1 cellular context compared by ENCODE assay signal in the genomic region with DNA sequence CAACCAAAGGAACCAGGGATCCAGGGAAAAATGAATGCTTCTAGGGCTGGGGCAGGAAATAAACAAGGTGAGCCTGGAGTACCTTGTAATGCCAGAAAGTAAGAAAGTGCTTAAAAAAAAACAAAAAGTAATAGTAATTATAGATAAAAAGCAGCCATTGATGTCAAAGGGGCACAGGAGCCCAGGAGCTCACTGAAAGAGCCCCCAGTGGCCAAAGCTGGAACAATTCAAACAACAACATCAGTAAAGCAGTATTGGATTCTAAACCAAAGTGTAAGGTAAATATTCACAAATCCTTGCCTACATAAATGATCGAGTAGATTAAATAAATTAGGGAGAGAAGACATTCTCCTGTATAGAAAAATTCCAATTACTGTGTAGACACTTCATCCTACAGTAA.
TF ChIP-seq lines count a peak whose summit lies in the region.

No MANE protein-coding gene starts in this region.

TF ChIP-seq in HCT116, 20 proteins besides CTCF, POLR2A, EP300 and RAD21 (continued from another document):
- TF ChIP-seq, protein P1, sequence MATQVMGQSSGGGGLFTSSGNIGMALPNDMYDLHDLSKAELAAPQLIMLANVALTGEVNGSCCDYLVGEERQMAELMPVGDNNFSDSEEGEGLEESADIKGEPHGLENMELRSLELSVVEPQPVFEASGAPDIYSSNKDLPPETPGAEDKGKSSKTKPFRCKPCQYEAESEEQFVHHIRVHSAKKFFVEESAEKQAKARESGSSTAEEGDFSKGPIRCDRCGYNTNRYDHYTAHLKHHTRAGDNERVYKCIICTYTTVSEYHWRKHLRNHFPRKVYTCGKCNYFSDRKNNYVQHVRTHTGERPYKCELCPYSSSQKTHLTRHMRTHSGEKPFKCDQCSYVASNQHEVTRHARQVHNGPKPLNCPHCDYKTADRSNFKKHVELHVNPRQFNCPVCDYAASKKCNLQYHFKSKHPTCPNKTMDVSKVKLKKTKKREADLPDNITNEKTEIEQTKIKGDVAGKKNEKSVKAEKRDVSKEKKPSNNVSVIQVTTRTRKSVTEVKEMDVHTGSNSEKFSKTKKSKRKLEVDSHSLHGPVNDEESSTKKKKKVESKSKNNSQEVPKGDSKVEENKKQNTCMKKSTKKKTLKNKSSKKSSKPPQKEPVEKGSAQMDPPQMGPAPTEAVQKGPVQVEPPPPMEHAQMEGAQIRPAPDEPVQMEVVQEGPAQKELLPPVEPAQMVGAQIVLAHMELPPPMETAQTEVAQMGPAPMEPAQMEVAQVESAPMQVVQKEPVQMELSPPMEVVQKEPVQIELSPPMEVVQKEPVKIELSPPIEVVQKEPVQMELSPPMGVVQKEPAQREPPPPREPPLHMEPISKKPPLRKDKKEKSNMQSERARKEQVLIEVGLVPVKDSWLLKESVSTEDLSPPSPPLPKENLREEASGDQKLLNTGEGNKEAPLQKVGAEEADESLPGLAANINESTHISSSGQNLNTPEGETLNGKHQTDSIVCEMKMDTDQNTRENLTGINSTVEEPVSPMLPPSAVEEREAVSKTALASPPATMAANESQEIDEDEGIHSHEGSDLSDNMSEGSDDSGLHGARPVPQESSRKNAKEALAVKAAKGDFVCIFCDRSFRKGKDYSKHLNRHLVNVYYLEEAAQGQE (IDR thresholded peaks at IDR 0.05; ENCODE audit: low read depth): no peak
- TF ChIP-seq, protein P2, sequence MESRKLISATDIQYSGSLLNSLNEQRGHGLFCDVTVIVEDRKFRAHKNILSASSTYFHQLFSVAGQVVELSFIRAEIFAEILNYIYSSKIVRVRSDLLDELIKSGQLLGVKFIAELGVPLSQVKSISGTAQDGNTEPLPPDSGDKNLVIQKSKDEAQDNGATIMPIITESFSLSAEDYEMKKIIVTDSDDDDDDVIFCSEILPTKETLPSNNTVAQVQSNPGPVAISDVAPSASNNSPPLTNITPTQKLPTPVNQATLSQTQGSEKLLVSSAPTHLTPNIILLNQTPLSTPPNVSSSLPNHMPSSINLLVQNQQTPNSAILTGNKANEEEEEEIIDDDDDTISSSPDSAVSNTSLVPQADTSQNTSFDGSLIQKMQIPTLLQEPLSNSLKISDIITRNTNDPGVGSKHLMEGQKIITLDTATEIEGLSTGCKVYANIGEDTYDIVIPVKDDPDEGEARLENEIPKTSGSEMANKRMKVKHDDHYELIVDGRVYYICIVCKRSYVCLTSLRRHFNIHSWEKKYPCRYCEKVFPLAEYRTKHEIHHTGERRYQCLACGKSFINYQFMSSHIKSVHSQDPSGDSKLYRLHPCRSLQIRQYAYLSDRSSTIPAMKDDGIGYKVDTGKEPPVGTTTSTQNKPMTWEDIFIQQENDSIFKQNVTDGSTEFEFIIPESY (IDR thresholded peaks at IDR 0.05; ENCODE audit: extremely low read depth, insufficient replicate concordance, low read length): no peak
- no peak for TF ChIP-seq ELF1 (IDR thresholded peaks at IDR 0.05; ENCODE audit: borderline replicate concordance, low read depth)
- no peak for TF ChIP-seq SRF (IDR thresholded peaks at IDR 0.05; ENCODE audit: low read depth)
